In genomic region chr7:16644624-16644986, GRCh38 we compare ENCODE assay signal across 8 cellular contexts. TPM values are rescaled to one million over a fixed set of nuclear protein-coding genes. Genes with fewer than 3 reads are reported as not detected.
DNase-seq lines count a peak whose midpoint lies in the region; ATAC-seq lines count a peak whose summit lies in the region.

No MANE protein-coding gene starts in this region.

- peak overlapping the region; percentile 79 for H3K27ac Mint-ChIP-seq in activated CD8-positive, alpha-beta T cell treated with anti-CD3 and anti-CD28 coated beads, Interleukin-2, amount 10 ng/mL, durations not matched to agents 7 days and 5 days
- peak overlapping the region; percentile 93 to 95 for H3K27ac Mint-ChIP-seq in effector memory CD8-positive, alpha-beta T cell
- peak overlapping the region; percentile 84 for H3K27ac Mint-ChIP-seq in stimulated activated naive CD8-positive, alpha-beta T cell treated with anti-CD3 and anti-CD28 coated beads, Interleukin-15, Interleukin-2, amounts not matched to agents 100 ng/mL and 50 ng/mL, for 24 hours

- H3K27ac ChIP-seq in mucosa of rectum (ENCODE audit: low read depth in 2 of 2, low read length in 2 of 2) = peak overlapping the region; percentile 90 to 95

- H3K27me3 ChIP-seq in mucosa of rectum (ENCODE audit: control insufficient read depth in 2 of 2, insufficient read depth in 2 of 2, low read length in 2 of 2) = no peaks in the 10 kb centered on the region

- H3K4me3 ChIP-seq in mucosa of rectum (ENCODE audit: low read length in 2 of 2) = peak overlapping the region; percentile 89 to 95

- peaks cover 22 to 26% of the 10 kb centered on the region in 2 donors for H3K4me1 ChIP-seq in mucosa of rectum (ENCODE audit: control insufficient read depth in 2 of 2, insufficient read depth in 2 of 2, low read length in 2 of 2)

- CTCF ChIA-PET in activated CD8-positive, alpha-beta T cell treated with anti-CD3 and anti-CD28 coated beads, Interleukin-2, amount 10 ng/mL, durations not matched to agents 7 days and 5 days (lab: Charles Lee) = interaction anchor here (1.0 to 1.4 kb wide), 2 partner anchors 11 to 80 kb away, joined by 3 to 7 read pairs; no protein-coding TSS in a partner anchor

- ATAC-seq in activated CD8-positive, alpha-beta T cell treated with anti-CD3 and anti-CD28 coated beads, Interleukin-2, amount 10 ng/mL, durations not matched to agents 7 days and 5 days = peak; percentile 40
- peak; percentile 20 for ATAC-seq in effector memory CD8-positive, alpha-beta T cell (replicated peaks)
- no peak for ATAC-seq in HG03442 (IDR thresholded peaks at IDR 0.05; ENCODE audit: unreplicated experiment)

- peaks cover 40% of the 10 kb centered on the region for H3K36me3 Mint-ChIP-seq in activated CD8-positive, alpha-beta T cell treated with anti-CD3 and anti-CD28 coated beads, Interleukin-2, amount 10 ng/mL, durations not matched to agents 7 days and 5 days (ENCODE audit: low read depth)
- peaks cover 19% of the 10 kb centered on the region for H3K36me3 Mint-ChIP-seq in effector memory CD8-positive, alpha-beta T cell (ENCODE audit: insufficient read depth)
- peaks cover 21% of the 10 kb centered on the region for H3K36me3 Mint-ChIP-seq in stimulated activated naive CD8-positive, alpha-beta T cell treated with anti-CD3 and anti-CD28 coated beads, Interleukin-15, Interleukin-2, amounts not matched to agents 100 ng/mL and 50 ng/mL, for 24 hours (ENCODE audit: low read depth)

- peak; percentile 48 for DNase-seq in GF-D8 (lab: John Stamatoyannopoulos, UW)
- DNase-seq in NCI-H345 treated with DMSO at 0.1 percent for 48 hours (lab: John Stamatoyannopoulos, UW; ENCODE audit: unreplicated experiment) = peak; percentile 29
- DNase-seq in activated CD8-positive, alpha-beta T cell treated with anti-CD3 and anti-CD28 coated beads, Interleukin-2, amount 10 ng/mL, durations not matched to agents 7 days and 5 days = peak; percentile 73
- peak; percentile 46 to 54 (median 51) for DNase-seq in effector memory CD8-positive, alpha-beta T cell
- no peak for DNase-seq in HPDE6-E6E7 (ENCODE audit: extremely low spot score)

- peaks cover 0 to 5% of the 10 kb centered on the region in 2 donors for H3K36me3 ChIP-seq in mucosa of rectum (ENCODE audit: control insufficient read depth in 2 of 2, insufficient read depth in 2 of 2, low read length in 2 of 2)

- H3K9ac ChIP-seq in mucosa of rectum (ENCODE audit: low read depth in 1 of 2, low read length in 2 of 2) = peak overlapping the region; percentile 85 to 89

- peaks cover 48% of the 10 kb centered on the region for H3K4me1 Mint-ChIP-seq in activated CD8-positive, alpha-beta T cell treated with anti-CD3 and anti-CD28 coated beads, Interleukin-2, amount 10 ng/mL, durations not matched to agents 7 days and 5 days (ENCODE audit: low read depth)
- H3K4me1 Mint-ChIP-seq in effector memory CD8-positive, alpha-beta T cell (ENCODE audit: low read depth in 2 of 2) = peaks cover 42 to 55% of the 10 kb centered on the region in 2 donors
- H3K4me1 Mint-ChIP-seq in stimulated activated naive CD8-positive, alpha-beta T cell treated with anti-CD3 and anti-CD28 coated beads, Interleukin-15, Interleukin-2, amounts not matched to agents 100 ng/mL and 50 ng/mL, for 24 hours (ENCODE audit: low read depth) = peaks cover 56% of the 10 kb centered on the region

- POLR2A ChIA-PET in activated CD8-positive, alpha-beta T cell treated with anti-CD3 and anti-CD28 coated beads, Interleukin-2, amount 10 ng/mL, durations not matched to agents 7 days and 5 days (lab: Charles Lee) = interaction anchor here (3.0 kb wide), 1 partner anchor 224 kb away, joined by 19 read pairs; the partner anchor contains the start of gene CRPPA

- no peaks in the 10 kb centered on the region for H3K9me3 ChIP-seq in mucosa of rectum (ENCODE audit: control insufficient read depth in 2 of 2, low read length in 2 of 2)

- no peaks in the 10 kb centered on the region for H3K9me3 Mint-ChIP-seq in activated CD8-positive, alpha-beta T cell treated with anti-CD3 and anti-CD28 coated beads, Interleukin-2, amount 10 ng/mL, durations not matched to agents 7 days and 5 days (ENCODE audit: insufficient read depth)
- H3K9me3 Mint-ChIP-seq in effector memory CD8-positive, alpha-beta T cell = no peaks in the 10 kb centered on the region
- H3K9me3 Mint-ChIP-seq in stimulated activated naive CD8-positive, alpha-beta T cell treated with anti-CD3 and anti-CD28 coated beads, Interleukin-15, Interleukin-2, amounts not matched to agents 100 ng/mL and 50 ng/mL, for 24 hours = no peaks in the 10 kb centered on the region

- H3K4me3 Mint-ChIP-seq in activated CD8-positive, alpha-beta T cell treated with anti-CD3 and anti-CD28 coated beads, Interleukin-2, amount 10 ng/mL, durations not matched to agents 7 days and 5 days = peak overlapping the region; percentile 98
- H3K4me3 Mint-ChIP-seq in effector memory CD8-positive, alpha-beta T cell = peak overlapping the region; percentile 93 to 99
- H3K4me3 Mint-ChIP-seq in stimulated activated naive CD8-positive, alpha-beta T cell treated with anti-CD3 and anti-CD28 coated beads, Interleukin-15, Interleukin-2, amounts not matched to agents 100 ng/mL and 50 ng/mL, for 24 hours = peak overlapping the region; percentile 98

- no peaks in the 10 kb centered on the region for H3K27me3 Mint-ChIP-seq in activated CD8-positive, alpha-beta T cell treated with anti-CD3 and anti-CD28 coated beads, Interleukin-2, amount 10 ng/mL, durations not matched to agents 7 days and 5 days (ENCODE audit: low read depth)
- H3K27me3 Mint-ChIP-seq in effector memory CD8-positive, alpha-beta T cell = no peaks in the 10 kb centered on the region
- H3K27me3 Mint-ChIP-seq in stimulated activated naive CD8-positive, alpha-beta T cell treated with anti-CD3 and anti-CD28 coated beads, Interleukin-15, Interleukin-2, amounts not matched to agents 100 ng/mL and 50 ng/mL, for 24 hours = no peaks in the 10 kb centered on the region

RNA-seq across cellular contexts. Expression of gene ANKMY2, which starts 0.9 kb away (rescaled TPM):
- total RNA-seq in activated CD8-positive, alpha-beta T cell treated with anti-CD3 and anti-CD28 coated beads, Interleukin-2, amount 10 ng/mL, durations not matched to agents 7 days and 5 days = 10 to 100 TPM; 14.3 to 14.5 TPM

RNA-seq across cellular contexts. Expression of gene BZW2, which starts 1.4 kb away (rescaled TPM):
- 10 to 100 TPM; 59.7 to 62.3 TPM for total RNA-seq in activated CD8-positive, alpha-beta T cell treated with anti-CD3 and anti-CD28 coated beads, Interleukin-2, amount 10 ng/mL, durations not matched to agents 7 days and 5 days
